Comparison of ENCODE assay signal across 8 cellular contexts in genomic region chr12:71662861-71663560, GRCh38. TPM values are rescaled to one million over a fixed set of nuclear protein-coding genes. Genes with fewer than 3 reads are reported as not detected.
A peak's percentile ranks its signal among the peaks of the same experiment; 100 is the strongest.
DNase-seq lines count a peak whose midpoint lies in the region; ATAC-seq and TF ChIP-seq lines count a peak whose summit lies in the region.

No MANE protein-coding gene starts in this region.

- H3K27me3 Mint-ChIP-seq in activated T-helper 1 cell treated with anti-CD3 and anti-CD28 coated beads, Interleukin-12 subunit alpha, Interleukin-12 subunit beta, Interleukin-2, Interleukin-4 antibody, amounts not matched to agents 30 ng/mL and 10 ng/mL and 1 ng/mL, durations not matched to agents 14 hours and 24 hours and 36 hours (ENCODE audit: insufficient read depth), result no peaks in the 10 kb centered on the region
- no peaks in the 10 kb centered on the region for H3K27me3 Mint-ChIP-seq in stimulated activated naive CD8-positive, alpha-beta T cell treated with anti-CD3 and anti-CD28 coated beads, Interleukin-15, Interleukin-2, amounts not matched to agents 100 ng/mL and 50 ng/mL, for 24 hours

- H3K4me2 ChIP-seq in neural cell (ENCODE audit: low read length), result peak overlapping the region; percentile 94

- TF ChIP-seq EP300 in neural cell (conservative IDR thresholded peaks at IDR 0.05; ENCODE audit: poor library complexity, severe bottlenecking), result no peak

- H3K4me1 Mint-ChIP-seq in activated T-helper 1 cell treated with anti-CD3 and anti-CD28 coated beads, Interleukin-12 subunit alpha, Interleukin-12 subunit beta, Interleukin-2, Interleukin-4 antibody, amounts not matched to agents 30 ng/mL and 10 ng/mL and 1 ng/mL, durations not matched to agents 14 hours and 24 hours and 36 hours (ENCODE audit: low read depth), result peaks cover 46% of the 10 kb centered on the region
- peaks cover 48% of the 10 kb centered on the region for H3K4me1 Mint-ChIP-seq in stimulated activated naive CD8-positive, alpha-beta T cell treated with anti-CD3 and anti-CD28 coated beads, Interleukin-15, Interleukin-2, amounts not matched to agents 100 ng/mL and 50 ng/mL, for 24 hours (ENCODE audit: low read depth)

- no peaks in the 10 kb centered on the region for H3K36me3 ChIP-seq in neural cell (ENCODE audit: insufficient read depth, low read length)

- peak; percentile 24 for DNase-seq in AG08396 (ENCODE audit: low spot score)
- peak; percentile 56 for DNase-seq in activated T-helper 1 cell treated with anti-CD3 and anti-CD28 coated beads, Interleukin-12 subunit alpha, Interleukin-12 subunit beta, Interleukin-2, Interleukin-4 antibody, amounts not matched to agents 30 ng/mL and 10 ng/mL and 1 ng/mL, durations not matched to agents 14 hours and 24 hours and 36 hours (ENCODE audit: low spot score)
- peak; percentile 69 for DNase-seq in fibroblast of peridontal ligament (ENCODE audit: extremely low read depth)

- H3F3A ChIP-seq in neural cell (ENCODE audit: insufficient read depth, low read length, poor library complexity, severe bottlenecking), result no peaks in the 10 kb centered on the region

- no peak for TF ChIP-seq RAD21 in neural cell (conservative IDR thresholded peaks at IDR 0.05)

- no peaks in the 10 kb centered on the region for H3K9me2 ChIP-seq in neural cell (ENCODE audit: insufficient read depth, low read length)

- H3K4me3 ChIP-seq in neural cell (ENCODE audit: low read length), result peak overlapping the region; percentile 82

- H3K27ac ChIP-seq in neural cell (ENCODE audit: low read length), result peak overlapping the region; percentile 98

- peaks cover 51% of the 10 kb centered on the region for H3K79me2 ChIP-seq in neural cell (replicated peaks; ENCODE audit: insufficient read depth, low read length)

- peak overlapping the region; percentile 97 for H3K9ac ChIP-seq in neural cell (ENCODE audit: low read length)

- H2AFZ ChIP-seq in neural cell (ENCODE audit: low read depth, low read length), result peak overlapping the region; percentile 60

- peak overlapping the region; percentile 97 for H3K4me3 Mint-ChIP-seq in activated T-helper 1 cell treated with anti-CD3 and anti-CD28 coated beads, Interleukin-12 subunit alpha, Interleukin-12 subunit beta, Interleukin-2, Interleukin-4 antibody, amounts not matched to agents 30 ng/mL and 10 ng/mL and 1 ng/mL, durations not matched to agents 14 hours and 24 hours and 36 hours
- H3K4me3 Mint-ChIP-seq in stimulated activated naive CD8-positive, alpha-beta T cell treated with anti-CD3 and anti-CD28 coated beads, Interleukin-15, Interleukin-2, amounts not matched to agents 100 ng/mL and 50 ng/mL, for 24 hours, result peak overlapping the region; percentile 97

- ATAC-seq in GM18909 (IDR thresholded peaks at IDR 0.05; ENCODE audit: poor library complexity, unreplicated experiment), result peak; percentile 26
- peak; percentile 30 for ATAC-seq in HG03159 (IDR thresholded peaks at IDR 0.05; ENCODE audit: unreplicated experiment)

- H3K9me3 ChIP-seq in neural cell (ENCODE audit: low read length), result no peaks in the 10 kb centered on the region

- intact Hi-C loops in activated T-helper 1 cell treated with anti-CD3 and anti-CD28 coated beads, Interleukin-12 subunit alpha, Interleukin-12 subunit beta, Interleukin-2, Interleukin-4 antibody, amounts not matched to agents 30 ng/mL and 10 ng/mL and 1 ng/mL, durations not matched to agents 14 hours and 24 hours and 36 hours (cut with micrococcal nuclease), result loop anchor here (1.0 to 2.0 kb wide), 3 partner anchors 26 to 1420 kb away; partner anchors contain the start of genes CNOT2 and RAB21

- no peaks in the 10 kb centered on the region for H3K9me3 Mint-ChIP-seq in activated T-helper 1 cell treated with anti-CD3 and anti-CD28 coated beads, Interleukin-12 subunit alpha, Interleukin-12 subunit beta, Interleukin-2, Interleukin-4 antibody, amounts not matched to agents 30 ng/mL and 10 ng/mL and 1 ng/mL, durations not matched to agents 14 hours and 24 hours and 36 hours
- H3K9me3 Mint-ChIP-seq in stimulated activated naive CD8-positive, alpha-beta T cell treated with anti-CD3 and anti-CD28 coated beads, Interleukin-15, Interleukin-2, amounts not matched to agents 100 ng/mL and 50 ng/mL, for 24 hours, result no peaks in the 10 kb centered on the region

- peaks cover 39% of the 10 kb centered on the region for H3K36me3 Mint-ChIP-seq in activated T-helper 1 cell treated with anti-CD3 and anti-CD28 coated beads, Interleukin-12 subunit alpha, Interleukin-12 subunit beta, Interleukin-2, Interleukin-4 antibody, amounts not matched to agents 30 ng/mL and 10 ng/mL and 1 ng/mL, durations not matched to agents 14 hours and 24 hours and 36 hours (ENCODE audit: low read depth)
- peaks cover 46% of the 10 kb centered on the region for H3K36me3 Mint-ChIP-seq in stimulated activated naive CD8-positive, alpha-beta T cell treated with anti-CD3 and anti-CD28 coated beads, Interleukin-15, Interleukin-2, amounts not matched to agents 100 ng/mL and 50 ng/mL, for 24 hours (ENCODE audit: low read depth)

- no peaks in the 10 kb centered on the region for H3K27me3 ChIP-seq in neural cell (ENCODE audit: insufficient read depth, low read depth, low read length)

- no peak for TF ChIP-seq CTCF in neural cell (IDR thresholded peaks at IDR 0.05; ENCODE audit: poor library complexity, severe bottlenecking)

- no peaks in the 10 kb centered on the region for H4K20me1 ChIP-seq in neural cell (ENCODE audit: insufficient read depth)

- H3K27ac Mint-ChIP-seq in activated T-helper 1 cell treated with anti-CD3 and anti-CD28 coated beads, Interleukin-12 subunit alpha, Interleukin-12 subunit beta, Interleukin-2, Interleukin-4 antibody, amounts not matched to agents 30 ng/mL and 10 ng/mL and 1 ng/mL, durations not matched to agents 14 hours and 24 hours and 36 hours, result peak overlapping the region; percentile 99
- H3K27ac Mint-ChIP-seq in stimulated activated naive CD8-positive, alpha-beta T cell treated with anti-CD3 and anti-CD28 coated beads, Interleukin-15, Interleukin-2, amounts not matched to agents 100 ng/mL and 50 ng/mL, for 24 hours, result peak overlapping the region; percentile 99

TF ChIP-seq in PFSK-1, 5 proteins besides CTCF, POLR2A, EP300 and RAD21 (continues in another document):
- TF ChIP-seq FOXP2 (optimal IDR thresholded peaks at IDR 0.05; ENCODE audit: borderline replicate concordance, extremely low read depth, extremely low read length, insufficient read depth) (no peak), SIN3A (IDR thresholded peaks at IDR 0.05; ENCODE audit: borderline replicate concordance, insufficient read depth, low read length) (peak; percentile 31; the same call in 1 of the 2 replicates), TAF1 (IDR thresholded peaks at IDR 0.05; ENCODE audit: borderline replicate concordance, insufficient read depth, low read length) (no peak)

TF ChIP-seq in neural cell, 6 proteins besides CTCF, POLR2A, EP300 and RAD21:
- TF ChIP-seq MXI1 (conservative IDR thresholded peaks at IDR 0.05; ENCODE audit: poor library complexity, severe bottlenecking), result peak; percentile 67
- no peak for TF ChIP-seq SMC3 (conservative IDR thresholded peaks at IDR 0.05; ENCODE audit: poor library complexity)

RNA-seq across cellular contexts. Expression of gene ZFC3H1, which starts 0.6 kb away (rescaled TPM):
- 4.3 TPM for polyA plus RNA-seq in PFSK-1 (2012; ENCODE audit: insufficient read length, low read depth)
- total RNA-seq in activated T-helper 1 cell treated with anti-CD3 and anti-CD28 coated beads, Interleukin-12 subunit alpha, Interleukin-12 subunit beta, Interleukin-2, Interleukin-4 antibody, amounts not matched to agents 30 ng/mL and 10 ng/mL and 1 ng/mL, durations not matched to agents 14 hours and 24 hours and 36 hours, result 57.7 and 58.6 TPM in 2 replicates
- 45.5 and 70.2 TPM in 2 replicates for polyA plus RNA-seq in neural cell
- polyA minus RNA-seq in neural cell, result 61.8 and 77.2 TPM in 2 replicates

RNA-seq across cellular contexts. Expression of gene THAP2, which starts 1.1 kb away (rescaled TPM):
- 1.7 TPM for polyA plus RNA-seq in PFSK-1 (2012; ENCODE audit: insufficient read length, low read depth)
- total RNA-seq in activated T-helper 1 cell treated with anti-CD3 and anti-CD28 coated beads, Interleukin-12 subunit alpha, Interleukin-12 subunit beta, Interleukin-2, Interleukin-4 antibody, amounts not matched to agents 30 ng/mL and 10 ng/mL and 1 ng/mL, durations not matched to agents 14 hours and 24 hours and 36 hours, result 5.7 and 5.9 TPM in 2 replicates
- polyA plus RNA-seq in neural cell, result 15.5 and 15.8 TPM in 2 replicates
- polyA minus RNA-seq in neural cell, result 34.3 and 35.8 TPM in 2 replicates

RNA-seq across cellular contexts. Expression of gene TMEM19, which starts 22.9 kb away (rescaled TPM):
- polyA plus RNA-seq in PFSK-1 (2012; ENCODE audit: insufficient read length, low read depth), result 6.3 TPM
- 10.6 and 11.3 TPM in 2 replicates for total RNA-seq in activated T-helper 1 cell treated with anti-CD3 and anti-CD28 coated beads, Interleukin-12 subunit alpha, Interleukin-12 subunit beta, Interleukin-2, Interleukin-4 antibody, amounts not matched to agents 30 ng/mL and 10 ng/mL and 1 ng/mL, durations not matched to agents 14 hours and 24 hours and 36 hours
- 18.4 and 24.2 TPM in 2 replicates for polyA plus RNA-seq in neural cell
- 46.9 and 48.9 TPM in 2 replicates for polyA minus RNA-seq in neural cell

Comparison
In these comparisons a context has a peak if more than half of its experiments do, and no peak if none do; other contexts are left out.
1. Peak in every context shown above with its lines: DNase-seq, ATAC-seq, H3K4me3 ChIP-seq and H3K27ac ChIP-seq.